Comparison of ENCODE assay signal across 8 cellular contexts in genomic region chr14:92783813-92784431, GRCh38. TPM values are rescaled to one million over a fixed set of nuclear protein-coding genes. Genes with fewer than 3 reads are reported as not detected.
DNase-seq lines count a peak whose midpoint lies in the region; ATAC-seq and TF ChIP-seq lines count a peak whose summit lies in the region.

No MANE protein-coding gene starts in this region.

- no peaks in the 10 kb centered on the region for H4K20me1 ChIP-seq in DND-41 (ENCODE audit: insufficient read depth, low read length)
- H4K20me1 ChIP-seq in GM23338 (replicated peaks; ENCODE audit: insufficient read depth), result no peaks in the 10 kb centered on the region

- no peaks in the 10 kb centered on the region for H3F3A ChIP-seq in GM23338 (replicated peaks; ENCODE audit: low read depth)

- DNase-seq in DND-41, result peak; percentile 34
- peak; percentile 56 for DNase-seq in GM23338 (ENCODE audit: low spot score)
- DNase-seq in NCI-H1694 treated with DMSO at 0.1 percent for 48 hours (lab: John Stamatoyannopoulos, UW), result peak; percentile 96
- peak in 15 of 34 experiments; percentile 5 to 32 (median 16) for DNase-seq in T-cell
- DNase-seq in natural killer cell, result no peak

- peak; percentile 79 for TF ChIP-seq CTCF in DND-41 (IDR thresholded peaks at IDR 0.05; ENCODE audit: borderline replicate concordance, extremely low read depth, low read length, poor library complexity, severe bottlenecking)
- peak; percentile 59 to 60 for TF ChIP-seq CTCF in GM23338 (conservative IDR thresholded peaks at IDR 0.05; ENCODE audit: low read depth in 2 of 2)
- peak; percentile 58 for TF ChIP-seq CTCF in natural killer cell (IDR thresholded peaks at IDR 0.05)

- H3K27me3 Mint-ChIP-seq in GM23338 (ENCODE audit: insufficient read depth, low read depth, poor library complexity), result no peaks in the 10 kb centered on the region
- no peaks in the 10 kb centered on the region for H3K27me3 Mint-ChIP-seq in T-cell
- H3K27me3 Mint-ChIP-seq in natural killer cell (ENCODE audit: low read depth in 2 of 2), result no peaks in the 10 kb centered on the region

- H3K9me2 ChIP-seq in GM23338 (ENCODE audit: insufficient read depth), result peaks cover 9% of the 10 kb centered on the region

- H3K27ac ChIP-seq in DND-41 (ENCODE audit: low read length), result no peak overlapping the region
- H3K27ac ChIP-seq in GM23338 (ENCODE audit: low read depth), result no peak overlapping the region

- H3K9me3 Mint-ChIP-seq in GM23338 (no peaks in the 10 kb centered on the region; the same call in 2 of the 3 replicates), T-cell (peaks cover 0 to 3% (median 0%) of the 10 kb centered on the region in 3 donors), natural killer cell (peaks cover 0 to 2% of the 10 kb centered on the region in 2 donors)

- H3K4me2 ChIP-seq in DND-41 (ENCODE audit: insufficient read depth, low read length) (no peak overlapping the region), GM23338 (no peak overlapping the region)

- H3K4me1 ChIP-seq in DND-41 (ENCODE audit: insufficient read depth, low read length) (no peaks in the 10 kb centered on the region), GM23338 (ENCODE audit: insufficient read depth) (no peaks in the 10 kb centered on the region; the same call in 1 of the 2 replicates)

- no peaks in the 10 kb centered on the region for H3K9me3 ChIP-seq in DND-41 (ENCODE audit: insufficient read depth, low read length, severe bottlenecking)

- H2AFZ ChIP-seq in DND-41 (ENCODE audit: low read depth, low read length) (no peak overlapping the region), GM23338 (no peak overlapping the region; the same call in 1 of the 2 replicates)

- H3K27me3 ChIP-seq in DND-41 (ENCODE audit: insufficient read depth, low read length, poor library complexity), result no peaks in the 10 kb centered on the region
- no peaks in the 10 kb centered on the region for H3K27me3 ChIP-seq in GM23338 (ENCODE audit: insufficient read depth)

- H3K79me2 ChIP-seq in DND-41 (ENCODE audit: insufficient read depth, low read length), result no peaks in the 10 kb centered on the region
- H3K79me2 ChIP-seq in GM23338 (replicated peaks; ENCODE audit: insufficient read depth), result no peaks in the 10 kb centered on the region

- no peaks in the 10 kb centered on the region for H3K36me3 ChIP-seq in DND-41 (ENCODE audit: insufficient read depth, low read length)
- no peaks in the 10 kb centered on the region for H3K36me3 ChIP-seq in GM23338 (ENCODE audit: insufficient read depth)

- H3K4me3 ChIP-seq in DND-41 (ENCODE audit: low read depth in 1 of 2, low read length in 2 of 2) (no peak overlapping the region), GM23338 (no peak overlapping the region)

- ATAC-seq in DND-41 (ENCODE audit: insufficient read depth, low read depth), result peak; percentile 89
- peak; percentile 70 for ATAC-seq in GM23338
- peak; percentile 63 to 82 (median 76) for ATAC-seq in T-cell (replicated peaks in 1 of 4)
- peak; percentile 68 for ATAC-seq in esophagus mucosa
- ATAC-seq in natural killer cell, result peak; percentile 77 to 87 (median 82)
- ATAC-seq in GM21381 (IDR thresholded peaks at IDR 0.05; ENCODE audit: unreplicated experiment), result no peak
- no peak for ATAC-seq in HG03139 (IDR thresholded peaks at IDR 0.05; ENCODE audit: unreplicated experiment)

- H3K36me3 Mint-ChIP-seq in GM23338 (ENCODE audit: low read depth) (no peaks in the 10 kb centered on the region), T-cell (no peaks in the 10 kb centered on the region), natural killer cell (no peaks in the 10 kb centered on the region)

- peaks cover 11% of the 10 kb centered on the region; the same call in 2 of the 3 replicates for H3K4me1 Mint-ChIP-seq in GM23338
- peaks cover 0 to 11% (median 0%) of the 10 kb centered on the region in 3 donors for H3K4me1 Mint-ChIP-seq in T-cell
- H3K4me1 Mint-ChIP-seq in natural killer cell, result no peaks in the 10 kb centered on the region

- H3K27ac Mint-ChIP-seq in GM23338, result no peak overlapping the region
- H3K27ac Mint-ChIP-seq in T-cell, result no peak overlapping the region
- no peak overlapping the region for H3K27ac Mint-ChIP-seq in natural killer cell

- H3K4me3 Mint-ChIP-seq in GM23338 (no peak overlapping the region), T-cell (no peak overlapping the region), natural killer cell (no peak overlapping the region)

- CTCF ChIA-PET in T-cell (lab: Charles Lee), result interaction anchor here (0.6 to 1.4 kb wide), 7 partner anchors 16 to 70 kb away, joined by 3 to 7 read pairs (median 4); no protein-coding TSS in a partner anchor

- intact Hi-C loops in natural killer cell (cut with micrococcal nuclease), result loop anchor here (1.0 to 2.0 kb wide), 3 partner anchors 70 to 649 kb away; no protein-coding TSS in a partner anchor

- POLR2A ChIA-PET in T-cell (lab: Charles Lee), result interaction anchor here in 1 of 2 donors (0.6 kb wide), 1 partner anchor 65 kb away, joined by 4 read pairs; no protein-coding TSS in a partner anchor

- no peak overlapping the region for H3K9ac ChIP-seq in DND-41 (ENCODE audit: low read depth, low read length)

TF ChIP-seq in GM23338, 12 proteins besides CTCF, POLR2A, EP300 and RAD21:
- TF ChIP-seq EZH2 (IDR thresholded peaks at IDR 0.05; ENCODE audit: low read depth, unreplicated experiment) (no peak), REST (IDR thresholded peaks at IDR 0.05; ENCODE audit: unreplicated experiment) (no peak)

RNA-seq across cellular contexts. Expression of gene GOLGA5, which starts 10.2 kb away (rescaled TPM):
- 30.2 and 31.1 TPM in 2 replicates for total RNA-seq in GM23338 (2014; rRNA removed; shearing (Covaris generic))
- polyA plus RNA-seq in GM23338 (2016; fragmentation: Nextera tagmentation; extraction: Ambion mirVana), result 26.2 and 28.6 TPM in 2 replicates
- total RNA-seq in T-cell (10 to 100 TPM; 14.1 to 24.3 (median 21.5) TPM), esophagus mucosa (24.9 TPM), natural killer cell (10 to 100 TPM; 11.5 to 21.0 (median 17.1) TPM)

RNA-seq across cellular contexts. Expression of gene LGMN, which starts 35.5 kb away (rescaled TPM):
- 83.5 and 120 TPM in 2 replicates for total RNA-seq in GM23338 (2014; rRNA removed; shearing (Covaris generic))
- 60.0 and 62.9 TPM in 2 replicates for polyA plus RNA-seq in GM23338 (2016; fragmentation: Nextera tagmentation; extraction: Ambion mirVana)
- 10 to 100 TPM in 2 of 5 donors, 1 to 10 TPM in 3; 6.1 to 11.1 (median 8.8) TPM for total RNA-seq in T-cell
- total RNA-seq in esophagus mucosa, result 27.4 TPM
- total RNA-seq in natural killer cell, result 1 to 10 TPM in 2 of 3 donors, under 1 TPM in 1; 0.39 to 6.1 (median 2.5) TPM

Comparison
In these comparisons a context has a peak if more than half of its experiments do, and no peak if none do; other contexts are left out.
1. ATAC-seq: peak in DND-41 (single experiment), GM23338 (single experiment), T-cell (4 of 4), esophagus mucosa (single experiment) and natural killer cell (3 of 3); none in GM21381 (single experiment) and HG03139 (single experiment).
2. Peak in every context shown above with its lines, with median percentiles within 50 percentile points of each other: CTCF ChIP-seq.